8 cellular contexts compared by ENCODE assay signal in genomic region chr4:9954468-9954867, GRCh38.
"Had no signal": no experiment of that assay in that cellular context is flagged by ENCODE, and none has a peak within 500 bp of the region (broad histone marks: within the 10 kb centered on the region; RNA-seq: fewer than 3 reads in every experiment).

No MANE protein-coding gene starts in this region.

- H3K9me3 ChIP-seq: HAP-1 had no signal

- H3K4me3 ChIP-seq: GM23248, HAP-1 had no signal

- H2AFZ ChIP-seq: GM23248 had no signal

- H3K9ac ChIP-seq: GM23248 had no signal

- H3K27ac ChIP-seq: GM23248, HL-60 had no signal

- ATAC-seq: HCT116, HepG2 had no signal

- H3K36me3 ChIP-seq: HAP-1 had no signal

- DNase-seq: GM23248, GOT3, H7, HFFc6 had no signal

- H3K4me1 ChIP-seq: HAP-1 had no signal
